3 cellular contexts compared by ENCODE assay signal in the genomic region with DNA sequence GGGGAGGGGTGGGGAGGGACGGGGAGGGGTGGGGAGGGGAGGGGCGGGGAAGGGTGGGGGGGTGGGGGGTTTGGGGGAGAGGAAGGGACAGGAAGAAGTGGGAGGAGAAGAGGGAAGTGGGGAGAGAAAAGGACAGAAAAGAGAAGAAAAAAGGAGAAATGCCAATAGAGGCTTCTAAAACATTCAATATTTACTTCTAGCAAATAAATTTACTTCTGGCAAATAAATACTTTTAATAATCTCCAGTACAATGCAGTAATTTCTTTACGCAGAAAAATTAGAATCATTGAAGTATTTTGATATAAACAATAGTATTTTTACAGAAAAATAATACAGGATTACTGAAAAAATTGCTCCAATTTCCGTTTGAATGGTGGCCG.
A peak's percentile ranks its signal among the peaks of the same experiment; 100 is the strongest.
TF ChIP-seq lines count a peak whose summit lies in the region.

No MANE protein-coding gene starts in this region.

TF ChIP-seq in HepG2, 621 proteins besides CTCF, POLR2A, EP300 and RAD21:
- TF ChIP-seq, protein P1, sequence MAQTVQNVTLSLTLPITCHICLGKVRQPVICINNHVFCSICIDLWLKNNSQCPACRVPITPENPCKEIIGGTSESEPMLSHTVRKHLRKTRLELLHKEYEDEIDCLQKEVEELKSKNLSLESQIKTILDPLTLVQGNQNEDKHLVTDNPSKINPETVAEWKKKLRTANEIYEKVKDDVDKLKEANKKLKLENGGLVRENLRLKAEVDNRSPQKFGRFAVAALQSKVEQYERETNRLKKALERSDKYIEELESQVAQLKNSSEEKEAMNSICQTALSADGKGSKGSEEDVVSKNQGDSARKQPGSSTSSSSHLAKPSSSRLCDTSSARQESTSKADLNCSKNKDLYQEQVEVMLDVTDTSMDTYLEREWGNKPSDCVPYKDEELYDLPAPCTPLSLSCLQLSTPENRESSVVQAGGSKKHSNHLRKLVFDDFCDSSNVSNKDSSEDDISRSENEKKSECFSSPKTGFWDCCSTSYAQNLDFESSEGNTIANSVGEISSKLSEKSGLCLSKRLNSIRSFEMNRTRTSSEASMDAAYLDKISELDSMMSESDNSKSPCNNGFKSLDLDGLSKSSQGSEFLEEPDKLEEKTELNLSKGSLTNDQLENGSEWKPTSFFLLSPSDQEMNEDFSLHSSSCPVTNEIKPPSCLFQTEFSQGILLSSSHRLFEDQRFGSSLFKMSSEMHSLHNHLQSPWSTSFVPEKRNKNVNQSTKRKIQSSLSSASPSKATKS (CRISPR knock-in tag; IDR thresholded peaks at IDR 0.05), result no peak
- TF ChIP-seq PCBP1 (IDR thresholded peaks at IDR 0.05; ENCODE audit: borderline replicate concordance, low read depth, low read length) (0 out of 2 replicates have a peak, but pooled peaks have one; percentile 65), SRSF1 (optimal IDR thresholded peaks at IDR 0.05; ENCODE audit: low read depth, low read length) (no peak), HNRNPK (IDR thresholded peaks at IDR 0.05; ENCODE audit: low read depth, low read length, poor library complexity, severe bottlenecking) (peak; percentile 97), EED (CRISPR knock-in tag; IDR thresholded peaks at IDR 0.05) (no peak), RFX1 (IDR thresholded peaks at IDR 0.05) (no peak), ZNF33B (CRISPR knock-in tag; IDR thresholded peaks at IDR 0.05) (no peak)
- TF ChIP-seq, protein P2, sequence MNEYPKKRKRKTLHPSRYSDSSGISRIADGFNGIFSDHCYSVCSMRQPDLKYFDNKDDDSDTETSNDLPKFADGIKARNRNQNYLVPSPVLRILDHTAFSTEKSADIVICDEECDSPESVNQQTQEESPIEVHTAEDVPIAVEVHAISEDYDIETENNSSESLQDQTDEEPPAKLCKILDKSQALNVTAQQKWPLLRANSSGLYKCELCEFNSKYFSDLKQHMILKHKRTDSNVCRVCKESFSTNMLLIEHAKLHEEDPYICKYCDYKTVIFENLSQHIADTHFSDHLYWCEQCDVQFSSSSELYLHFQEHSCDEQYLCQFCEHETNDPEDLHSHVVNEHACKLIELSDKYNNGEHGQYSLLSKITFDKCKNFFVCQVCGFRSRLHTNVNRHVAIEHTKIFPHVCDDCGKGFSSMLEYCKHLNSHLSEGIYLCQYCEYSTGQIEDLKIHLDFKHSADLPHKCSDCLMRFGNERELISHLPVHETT (CRISPR knock-in tag; conservative IDR thresholded peaks at IDR 0.05), result no peak
- TF ChIP-seq, protein P3, sequence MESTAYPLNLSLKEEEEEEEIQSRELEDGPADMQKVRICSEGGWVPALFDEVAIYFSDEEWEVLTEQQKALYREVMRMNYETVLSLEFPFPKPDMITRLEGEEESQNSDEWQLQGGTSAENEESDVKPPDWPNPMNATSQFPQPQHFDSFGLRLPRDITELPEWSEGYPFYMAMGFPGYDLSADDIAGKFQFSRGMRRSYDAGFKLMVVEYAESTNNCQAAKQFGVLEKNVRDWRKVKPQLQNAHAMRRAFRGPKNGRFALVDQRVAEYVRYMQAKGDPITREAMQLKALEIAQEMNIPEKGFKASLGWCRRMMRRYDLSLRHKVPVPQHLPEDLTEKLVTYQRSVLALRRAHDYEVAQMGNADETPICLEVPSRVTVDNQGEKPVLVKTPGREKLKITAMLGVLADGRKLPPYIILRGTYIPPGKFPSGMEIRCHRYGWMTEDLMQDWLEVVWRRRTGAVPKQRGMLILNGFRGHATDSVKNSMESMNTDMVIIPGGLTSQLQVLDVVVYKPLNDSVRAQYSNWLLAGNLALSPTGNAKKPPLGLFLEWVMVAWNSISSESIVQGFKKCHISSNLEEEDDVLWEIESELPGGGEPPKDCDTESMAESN (CRISPR knock-in tag; conservative IDR thresholded peaks at IDR 0.05), result no peak

TF ChIP-seq in K562, 482 proteins besides CTCF, POLR2A, EP300 and RAD21 (continues in another document):
- TF ChIP-seq, protein P4, sequence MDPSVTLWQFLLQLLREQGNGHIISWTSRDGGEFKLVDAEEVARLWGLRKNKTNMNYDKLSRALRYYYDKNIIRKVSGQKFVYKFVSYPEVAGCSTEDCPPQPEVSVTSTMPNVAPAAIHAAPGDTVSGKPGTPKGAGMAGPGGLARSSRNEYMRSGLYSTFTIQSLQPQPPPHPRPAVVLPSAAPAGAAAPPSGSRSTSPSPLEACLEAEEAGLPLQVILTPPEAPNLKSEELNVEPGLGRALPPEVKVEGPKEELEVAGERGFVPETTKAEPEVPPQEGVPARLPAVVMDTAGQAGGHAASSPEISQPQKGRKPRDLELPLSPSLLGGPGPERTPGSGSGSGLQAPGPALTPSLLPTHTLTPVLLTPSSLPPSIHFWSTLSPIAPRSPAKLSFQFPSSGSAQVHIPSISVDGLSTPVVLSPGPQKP (CRISPR knock-in tag; IDR thresholded peaks at IDR 0.05), result no peak
- TF ChIP-seq PCBP1 (IDR thresholded peaks at IDR 0.05; ENCODE audit: low read depth, low read length, poor library complexity, severe bottlenecking) (peak; percentile 80), POLR2AphosphoS2 (IDR thresholded peaks at IDR 0.05; ENCODE audit: low read length) (no peak), ZFP1 (CRISPR knock-in tag; IDR thresholded peaks at IDR 0.05) (no peak), FOXJ3 (CRISPR knock-in tag; IDR thresholded peaks at IDR 0.05) (no peak), SPI1 (IDR thresholded peaks at IDR 0.05; ENCODE audit: borderline replicate concordance, low read depth, low read length) (peak; percentile 57; the same call in 1 of the 2 replicates), ZNF316 (IDR thresholded peaks at IDR 0.05) (no peak), JUNB (CRISPR knock-in tag; conservative IDR thresholded peaks at IDR 0.05) (no peak), PCBP2 (IDR thresholded peaks at IDR 0.05; ENCODE audit: low read depth, low read length, poor library complexity, severe bottlenecking) (peak; percentile 96), HNRNPK (IDR thresholded peaks at IDR 0.05; ENCODE audit: low read depth, low read length, poor library complexity, severe bottlenecking) (peak; percentile 97)
- TF ChIP-seq, protein P5, sequence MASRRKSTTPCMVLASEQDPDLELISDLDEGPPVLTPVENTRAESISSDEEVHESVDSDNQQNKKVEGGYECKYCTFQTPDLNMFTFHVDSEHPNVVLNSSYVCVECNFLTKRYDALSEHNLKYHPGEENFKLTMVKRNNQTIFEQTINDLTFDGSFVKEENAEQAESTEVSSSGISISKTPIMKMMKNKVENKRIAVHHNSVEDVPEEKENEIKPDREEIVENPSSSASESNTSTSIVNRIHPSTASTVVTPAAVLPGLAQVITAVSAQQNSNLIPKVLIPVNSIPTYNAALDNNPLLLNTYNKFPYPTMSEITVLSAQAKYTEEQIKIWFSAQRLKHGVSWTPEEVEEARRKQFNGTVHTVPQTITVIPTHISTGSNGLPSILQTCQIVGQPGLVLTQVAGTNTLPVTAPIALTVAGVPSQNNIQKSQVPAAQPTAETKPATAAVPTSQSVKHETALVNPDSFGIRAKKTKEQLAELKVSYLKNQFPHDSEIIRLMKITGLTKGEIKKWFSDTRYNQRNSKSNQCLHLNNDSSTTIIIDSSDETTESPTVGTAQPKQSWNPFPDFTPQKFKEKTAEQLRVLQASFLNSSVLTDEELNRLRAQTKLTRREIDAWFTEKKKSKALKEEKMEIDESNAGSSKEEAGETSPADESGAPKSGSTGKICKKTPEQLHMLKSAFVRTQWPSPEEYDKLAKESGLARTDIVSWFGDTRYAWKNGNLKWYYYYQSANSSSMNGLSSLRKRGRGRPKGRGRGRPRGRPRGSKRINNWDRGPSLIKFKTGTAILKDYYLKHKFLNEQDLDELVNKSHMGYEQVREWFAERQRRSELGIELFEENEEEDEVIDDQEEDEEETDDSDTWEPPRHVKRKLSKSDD (conservative IDR thresholded peaks at IDR 0.05; ENCODE audit: low read length), result no peak
- TF ChIP-seq, protein P6, sequence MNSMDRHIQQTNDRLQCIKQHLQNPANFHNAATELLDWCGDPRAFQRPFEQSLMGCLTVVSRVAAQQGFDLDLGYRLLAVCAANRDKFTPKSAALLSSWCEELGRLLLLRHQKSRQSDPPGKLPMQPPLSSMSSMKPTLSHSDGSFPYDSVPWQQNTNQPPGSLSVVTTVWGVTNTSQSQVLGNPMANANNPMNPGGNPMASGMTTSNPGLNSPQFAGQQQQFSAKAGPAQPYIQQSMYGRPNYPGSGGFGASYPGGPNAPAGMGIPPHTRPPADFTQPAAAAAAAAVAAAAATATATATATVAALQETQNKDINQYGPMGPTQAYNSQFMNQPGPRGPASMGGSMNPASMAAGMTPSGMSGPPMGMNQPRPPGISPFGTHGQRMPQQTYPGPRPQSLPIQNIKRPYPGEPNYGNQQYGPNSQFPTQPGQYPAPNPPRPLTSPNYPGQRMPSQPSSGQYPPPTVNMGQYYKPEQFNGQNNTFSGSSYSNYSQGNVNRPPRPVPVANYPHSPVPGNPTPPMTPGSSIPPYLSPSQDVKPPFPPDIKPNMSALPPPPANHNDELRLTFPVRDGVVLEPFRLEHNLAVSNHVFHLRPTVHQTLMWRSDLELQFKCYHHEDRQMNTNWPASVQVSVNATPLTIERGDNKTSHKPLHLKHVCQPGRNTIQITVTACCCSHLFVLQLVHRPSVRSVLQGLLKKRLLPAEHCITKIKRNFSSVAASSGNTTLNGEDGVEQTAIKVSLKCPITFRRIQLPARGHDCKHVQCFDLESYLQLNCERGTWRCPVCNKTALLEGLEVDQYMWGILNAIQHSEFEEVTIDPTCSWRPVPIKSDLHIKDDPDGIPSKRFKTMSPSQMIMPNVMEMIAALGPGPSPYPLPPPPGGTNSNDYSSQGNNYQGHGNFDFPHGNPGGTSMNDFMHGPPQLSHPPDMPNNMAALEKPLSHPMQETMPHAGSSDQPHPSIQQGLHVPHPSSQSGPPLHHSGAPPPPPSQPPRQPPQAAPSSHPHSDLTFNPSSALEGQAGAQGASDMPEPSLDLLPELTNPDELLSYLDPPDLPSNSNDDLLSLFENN (IDR thresholded peaks at IDR 0.05; ENCODE audit: low read depth in 2 of 2, low read length in 2 of 2), result no peak

TF ChIP-seq in SK-N-SH, 30 proteins besides CTCF, POLR2A, EP300 and RAD21:
- TF ChIP-seq CHD2 (IDR thresholded peaks at IDR 0.05; ENCODE audit: low read length, partially characterized antibody), result no peak
- TF ChIP-seq FOSL2 (IDR thresholded peaks at IDR 0.05; ENCODE audit: borderline replicate concordance, low read depth), result no peak
- TF ChIP-seq TEAD4 (IDR thresholded peaks at IDR 0.05; ENCODE audit: borderline replicate concordance, insufficient read depth), result no peak
- no peak for TF ChIP-seq RCOR1 (IDR thresholded peaks at IDR 0.05; ENCODE audit: low read length)
- TF ChIP-seq, protein P7, sequence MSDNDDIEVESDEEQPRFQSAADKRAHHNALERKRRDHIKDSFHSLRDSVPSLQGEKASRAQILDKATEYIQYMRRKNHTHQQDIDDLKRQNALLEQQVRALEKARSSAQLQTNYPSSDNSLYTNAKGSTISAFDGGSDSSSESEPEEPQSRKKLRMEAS (IDR thresholded peaks at IDR 0.05; ENCODE audit: low read depth), result no peak
- no peak for TF ChIP-seq TCF12 (IDR thresholded peaks at IDR 0.05)
- TF ChIP-seq POLR2AphosphoS5 (IDR thresholded peaks at IDR 0.05; ENCODE audit: low read depth, low read length), result no peak
- no peak for TF ChIP-seq MXI1 (IDR thresholded peaks at IDR 0.05; ENCODE audit: low read depth, low read length)
- TF ChIP-seq YY1 (IDR thresholded peaks at IDR 0.05; ENCODE audit: low read depth), result no peak
